Comparison of ENCODE assay signal across 8 cellular contexts in the genomic region with DNA sequence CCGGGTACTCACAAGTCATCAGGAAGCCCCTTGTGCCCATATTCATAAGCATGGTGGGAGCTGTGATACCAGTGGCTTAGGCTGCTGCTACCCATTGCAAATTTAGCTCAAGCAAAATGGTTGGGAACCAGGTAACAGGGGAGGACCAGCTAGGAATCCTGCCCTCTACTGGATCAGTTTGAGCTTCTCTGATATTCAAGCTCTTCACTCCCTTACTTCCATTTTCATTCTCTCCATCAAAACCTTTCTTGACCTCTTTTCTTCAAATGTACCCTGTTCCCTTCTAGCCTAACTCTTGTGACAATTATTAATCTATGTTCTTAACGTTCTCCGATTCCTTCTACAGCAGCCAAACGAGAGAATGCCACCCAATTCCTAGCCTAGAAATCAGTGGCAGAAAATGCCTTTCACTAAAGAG. TPM values are rescaled to one million over a fixed set of nuclear protein-coding genes. Genes with fewer than 3 reads are reported as not detected.
A peak's percentile ranks its signal among the peaks of the same experiment; 100 is the strongest.
DNase-seq lines count a peak whose midpoint lies in the region; ATAC-seq and TF ChIP-seq lines count a peak whose summit lies in the region.

No MANE protein-coding gene starts in this region.

- H3K36me3 Mint-ChIP-seq in activated CD8-positive, alpha-beta T cell treated with anti-CD3 and anti-CD28 coated beads for 36 hours (ENCODE audit: low read depth) = peaks cover 63% of the 10 kb centered on the region

- POLR2A ChIA-PET in activated CD8-positive, alpha-beta T cell treated with anti-CD3 and anti-CD28 coated beads for 36 hours (lab: Charles Lee) = interaction anchor here (1.3 kb wide), 1 partner anchor 85 kb away, joined by 3 read pairs; no protein-coding TSS in a partner anchor

- H3K27ac Mint-ChIP-seq in activated CD8-positive, alpha-beta T cell treated with anti-CD3 and anti-CD28 coated beads for 36 hours = peak overlapping the region; percentile 77

- DNase-seq in AG09309 (ENCODE audit: low read depth) (no peak), GM06990 (ENCODE audit: extremely low read depth, insufficient read length) (peak; percentile 16), NCI-H1694 (lab: John Stamatoyannopoulos, UW) (peak; percentile 43), hepatic stellate cell (ENCODE audit: low spot score) (peak; percentile 29)
- DNase-seq in activated CD8-positive, alpha-beta T cell treated with anti-CD3 and anti-CD28 coated beads for 36 hours = peak; percentile 37
- DNase-seq in activated CD8-positive, alpha-beta memory T cell treated with anti-CD3 and anti-CD28 coated beads, Interleukin-2, amount 50 U/mL, for 48 hours = no peak

- H3K4me1 Mint-ChIP-seq in activated CD8-positive, alpha-beta T cell treated with anti-CD3 and anti-CD28 coated beads for 36 hours (ENCODE audit: low read depth) = peaks cover 23% of the 10 kb centered on the region

- CTCF ChIA-PET in activated CD8-positive, alpha-beta T cell treated with anti-CD3 and anti-CD28 coated beads for 36 hours (lab: Charles Lee) = interaction anchor here (0.6 to 2.1 kb wide), 23 partner anchors 9 to 442 kb away, joined by 3 to 27 read pairs (median 4); a partner anchor contains a TSS

- H3K4me3 ChIP-seq in AG09309 (ENCODE audit: control insufficient read depth, low read depth, low read length) = no peak overlapping the region
- H3K4me3 ChIP-seq in GM06990 (replicated peaks; ENCODE audit: low read depth, low read length) = no peak overlapping the region

- TF ChIP-seq CTCF in AG09309 (IDR thresholded peaks at IDR 0.05; ENCODE audit: control insufficient read depth, insufficient read depth, low read depth, low read length, missing control alignments) = peak; percentile 54
- TF ChIP-seq CTCF in GM06990 (IDR thresholded peaks at IDR 0.05; ENCODE audit: insufficient read depth, low read length, poor library complexity, severe bottlenecking) = peak; percentile 59
- peak; percentile 46 for TF ChIP-seq CTCF in activated CD8-positive, alpha-beta T cell treated with anti-CD3 and anti-CD28 coated beads for 36 hours (IDR thresholded peaks at IDR 0.05)

- H3K4me3 Mint-ChIP-seq in activated CD8-positive, alpha-beta T cell treated with anti-CD3 and anti-CD28 coated beads for 36 hours = no peak overlapping the region

- no peaks in the 10 kb centered on the region for H3K27me3 Mint-ChIP-seq in activated CD8-positive, alpha-beta T cell treated with anti-CD3 and anti-CD28 coated beads for 36 hours

- ATAC-seq in activated CD8-positive, alpha-beta T cell treated with anti-CD3 and anti-CD28 coated beads for 36 hours = peak; percentile 85
- ATAC-seq in GM21717 (IDR thresholded peaks at IDR 0.05; ENCODE audit: unreplicated experiment) (no peak), GM19351 (IDR thresholded peaks at IDR 0.05; ENCODE audit: unreplicated experiment) (no peak)

- H3K36me3 ChIP-seq in GM06990 (ENCODE audit: control insufficient read depth, insufficient read depth, low read length) = peaks cover 4% of the 10 kb centered on the region

- no peaks in the 10 kb centered on the region for H3K9me3 Mint-ChIP-seq in activated CD8-positive, alpha-beta T cell treated with anti-CD3 and anti-CD28 coated beads for 36 hours

- H3K27me3 ChIP-seq in GM06990 (replicated peaks; ENCODE audit: control insufficient read depth, insufficient read depth, low read length) = no peaks in the 10 kb centered on the region

- intact Hi-C loops in activated CD8-positive, alpha-beta T cell treated with anti-CD3 and anti-CD28 coated beads for 36 hours (cut with micrococcal nuclease) = loop anchor here (5.0 kb wide), 1 partner anchor 77 kb away; no protein-coding TSS in a partner anchor

RNA-seq across cellular contexts. Expression of a gene that starts 9.7 kb away (rescaled TPM):
- 10 to 100 TPM; 95.2 to 95.8 TPM for total RNA-seq in activated CD8-positive, alpha-beta T cell treated with anti-CD3 and anti-CD28 coated beads for 36 hours

RNA-seq across cellular contexts. Expression of a gene that starts 50.5 kb away (rescaled TPM):
- 10 to 100 TPM in 1 of 2 experiments, 1 to 10 TPM in 1; 9.4 to 13.5 TPM for total RNA-seq in activated CD8-positive, alpha-beta T cell treated with anti-CD3 and anti-CD28 coated beads for 36 hours

Comparison
In these comparisons a context has a peak if more than half of its experiments do, and no peak if none do; other contexts are left out.
1. DNase-seq: peak in GM06990 (single experiment), NCI-H1694 (single experiment), activated CD8-positive, alpha-beta T cell treated with anti-CD3 and anti-CD28 coated beads for 36 hours (single experiment) and hepatic stellate cell (single experiment); none in AG09309 (single experiment) and activated CD8-positive, alpha-beta memory T cell treated with anti-CD3 and anti-CD28 coated beads, Interleukin-2, amount 50 U/mL, for 48 hours (single experiment).
2. Peak in every context shown above with its lines, with median percentiles within 50 percentile points of each other: CTCF ChIP-seq.